ENCODE assay signal across 16 cellular contexts in genomic region chr12:96143827-96144226, GRCh38. TPM values are rescaled to one million over a fixed set of nuclear protein-coding genes. Genes with fewer than 3 reads are reported as not detected.
DNase-seq lines count a peak whose midpoint lies in the region; ATAC-seq and TF ChIP-seq lines count a peak whose summit lies in the region.
"Had no signal": no experiment of that assay in that cellular context is flagged by ENCODE, and none has a peak within 500 bp of the region (broad histone marks: within the 10 kb centered on the region; RNA-seq: fewer than 3 reads in every experiment).

No MANE protein-coding gene starts in this region.

- H3K4me3 ChIP-seq in mammary epithelial cell (replicated peaks in 1 of 3; ENCODE audit: insufficient read depth in 1 of 3, low read depth in 2 of 3, low read length in 3 of 3) (no peak overlapping the region), breast epithelium (no peak overlapping the region), Loucy (ENCODE audit: low read length, poor library complexity, severe bottlenecking) (no peak overlapping the region), PC-9 (no peak overlapping the region)
- H3K4me3 ChIP-seq: HAP-1, psoas muscle, SJSA1 had no signal

- H3F3A ChIP-seq in Loucy (ENCODE audit: low read depth) (no peaks in the 10 kb centered on the region), PC-9 (ENCODE audit: insufficient read depth, low read depth) (no peaks in the 10 kb centered on the region)

- H3K79me2 ChIP-seq in mammary epithelial cell (ENCODE audit: insufficient read depth, low read length) = no peaks in the 10 kb centered on the region
- no peaks in the 10 kb centered on the region for H3K79me2 ChIP-seq in Loucy (ENCODE audit: insufficient read depth, low read length)
- H3K79me2 ChIP-seq in PC-9 (ENCODE audit: low read depth) = no peaks in the 10 kb centered on the region

- dilution Hi-C loops in mammary epithelial cell (cut with HindIII; ENCODE audit: low sequenced_read_pairs) = no loop called here

- ATAC-seq in GM19455 (IDR thresholded peaks at IDR 0.05; ENCODE audit: unreplicated experiment) = no peak
- ATAC-seq: left colon, psoas muscle had no signal

- no peak for TF ChIP-seq POLR2A in breast epithelium (IDR thresholded peaks at IDR 0.05)

- H3K4me2 ChIP-seq in mammary epithelial cell (ENCODE audit: insufficient read depth, low read depth, low read length) (no peak overlapping the region), Loucy (ENCODE audit: low read depth, low read length, poor library complexity, severe bottlenecking) (peak overlapping the region; percentile 25), PC-9 (no peak overlapping the region)

- no peaks in the 10 kb centered on the region for H3K9me3 ChIP-seq in mammary epithelial cell (replicated peaks; ENCODE audit: insufficient read depth, low read length)
- no peaks in the 10 kb centered on the region for H3K9me3 ChIP-seq in breast epithelium
- H3K9me3 ChIP-seq in Loucy (ENCODE audit: insufficient read depth, low read depth, low read length) = no peaks in the 10 kb centered on the region
- no peaks in the 10 kb centered on the region for H3K9me3 ChIP-seq in PC-9 (ENCODE audit: insufficient read depth, low read depth)
- H3K9me3 ChIP-seq: HAP-1, SJSA1 had no signal

- no peak overlapping the region for H3K27ac ChIP-seq in mammary epithelial cell (ENCODE audit: insufficient read depth, low read depth, low read length)
- no peak overlapping the region for H3K27ac ChIP-seq in breast epithelium
- H3K27ac ChIP-seq in PC-9 = no peak overlapping the region
- H3K27ac ChIP-seq: psoas muscle, SJSA1 had no signal

- H3K27me3 ChIP-seq in mammary epithelial cell (ENCODE audit: insufficient read depth, low read length) (no peaks in the 10 kb centered on the region), breast epithelium (no peaks in the 10 kb centered on the region), Loucy (ENCODE audit: insufficient read depth, low read length, poor library complexity, severe bottlenecking) (no peaks in the 10 kb centered on the region), PC-9 (ENCODE audit: insufficient read depth, low read depth) (no peaks in the 10 kb centered on the region)
- H3K27me3 ChIP-seq: SJSA1 had no signal

- H3K9ac ChIP-seq in mammary epithelial cell (ENCODE audit: insufficient read depth, low read length) (no peak overlapping the region), Loucy (ENCODE audit: low read depth, low read length, poor library complexity, severe bottlenecking) (no peak overlapping the region)

- H2AFZ ChIP-seq in mammary epithelial cell (ENCODE audit: low read depth, low read length) = peak overlapping the region; percentile 46
- H2AFZ ChIP-seq in Loucy (ENCODE audit: low read length) = peak overlapping the region; percentile 69; the same call in 1 of the 2 replicates
- H2AFZ ChIP-seq in PC-9 = no peak overlapping the region

- H3K36me3 ChIP-seq in mammary epithelial cell (ENCODE audit: insufficient read depth, low read length) (no peaks in the 10 kb centered on the region), breast epithelium (no peaks in the 10 kb centered on the region), Loucy (ENCODE audit: insufficient read depth, low read length) (no peaks in the 10 kb centered on the region), PC-9 (ENCODE audit: low read depth) (no peaks in the 10 kb centered on the region)
- H3K36me3 ChIP-seq: HAP-1, SJSA1 had no signal

- no peaks in the 10 kb centered on the region for H3K9me2 ChIP-seq in Loucy (replicated peaks; ENCODE audit: low read depth, low read length)
- no peaks in the 10 kb centered on the region for H3K9me2 ChIP-seq in PC-9 (ENCODE audit: insufficient read depth)

- CTCF ChIA-PET in mammary epithelial cell (lab: Charles Lee; ENCODE audit: low non-redundant PET) (no interaction called here), PC-9 (lab: Charles Lee) (no interaction called here)

- TF ChIP-seq CTCF in mammary epithelial cell (conservative IDR thresholded peaks at IDR 0.05 in 1 of 2, IDR thresholded peaks at IDR 0.05 in 1 of 2; ENCODE audit: extremely low read depth in 1 of 2, insufficient read depth in 1 of 2, low read depth in 1 of 2, low read length in 2 of 2) (no peak), breast epithelium (IDR thresholded peaks at IDR 0.05) (no peak), Loucy (conservative IDR thresholded peaks at IDR 0.05; ENCODE audit: low read length) (no peak), PC-9 (conservative IDR thresholded peaks at IDR 0.05) (no peak)

- DNase-seq in mammary epithelial cell (no peak), breast epithelium (ENCODE audit: low spot score in 2 of 2) (no peak), dermis blood vessel endothelial cell (peak; percentile 91), pulmonary artery endothelial cell (ENCODE audit: low read depth, low spot score) (peak; percentile 91), PC-9 (no peak), SHP77 treated with DMSO at 0.1 percent for 48 hours (lab: John Stamatoyannopoulos, UW) (no peak)
- DNase-seq: ACHN, activated T-cell treated with anti-CD3 and anti-CD28 coated beads for 4 hours, left colon, NCI-H187, NCI-H446, psoas muscle had no signal

- in situ Hi-C loops in mammary epithelial cell (cut with MboI; ENCODE audit: low sequenced_read_pairs in 2 of 2) = no loop called here

- H4K20me1 ChIP-seq in mammary epithelial cell (ENCODE audit: insufficient read depth, low read length) (no peaks in the 10 kb centered on the region), Loucy (ENCODE audit: insufficient read depth, low read length, poor library complexity, severe bottlenecking) (no peaks in the 10 kb centered on the region), PC-9 (ENCODE audit: insufficient read depth) (no peaks in the 10 kb centered on the region)

- POLR2A ChIA-PET in PC-9 (lab: Charles Lee; ENCODE audit: unreplicated experiment) = no interaction called here

- intact Hi-C loops in mammary epithelial cell (cut with micrococcal nuclease) (no loop called here), breast epithelium (cut with DNase I; ENCODE audit: low total_unique reads) (no loop called here), PC-9 (cut with micrococcal nuclease; ENCODE audit: unreplicated experiment) (no loop called here)

- H3K4me1 ChIP-seq in mammary epithelial cell (ENCODE audit: insufficient read depth, low read length) = no peaks in the 10 kb centered on the region
- H3K4me1 ChIP-seq in breast epithelium = no peaks in the 10 kb centered on the region
- peaks cover 15% of the 10 kb centered on the region for H3K4me1 ChIP-seq in Loucy (ENCODE audit: insufficient read depth, low read length, poor library complexity, severe bottlenecking)
- no peaks in the 10 kb centered on the region for H3K4me1 ChIP-seq in PC-9 (replicated peaks; ENCODE audit: insufficient read depth)
- H3K4me1 ChIP-seq: HAP-1, psoas muscle had no signal

- 57% methylated on average over 5 of the region's 5 CpGs for WGBS in mammary epithelial cell (ENCODE audit: low coverage, missing lambda C conversion rate)

- no TSS peak for BruUV-seq in mammary epithelial cell (replicated peaks; lab: Mats Ljungman, UMichigan)
- no TSS peak for BruUV-seq in PC-9 (replicated peaks; lab: Mats Ljungman, UMichigan)

RNA-seq across cellular contexts. Expression of gene ELK3, which starts 50.3 kb away (rescaled TPM):
- total RNA-seq in mammary epithelial cell (10 to 100 TPM; 12.8 to 95.1 TPM), breast epithelium (10 to 100 TPM; 13.9 to 28.5 (median 16.5) TPM), dermis blood vessel endothelial cell (45.6 and 95.3 TPM in 2 replicates), pulmonary artery endothelial cell (22.0 and 31.9 TPM in 2 replicates), PC-9 (2021) (48.0 and 52.3 TPM in 2 replicates)
- 47.2 TPM for polyA plus RNA-seq in mammary epithelial cell
- polyA minus RNA-seq in mammary epithelial cell = 30.7 TPM

Comparison
In these comparisons a context has a peak if more than half of its experiments do, and no peak if none do; other contexts are left out.
1. DNase-seq: peak in dermis blood vessel endothelial cell (single experiment) and pulmonary artery endothelial cell (single experiment); none in mammary epithelial cell (single experiment), breast epithelium (0 of 2), PC-9 (0 of 2) and SHP77 treated with DMSO at 0.1 percent for 48 hours (single experiment).